19 cellular contexts compared by ENCODE assay signal in genomic region chr9:6884960-6885359, GRCh38.
"Had no signal": no experiment of that assay in that cellular context is flagged by ENCODE, and none has a peak within 500 bp of the region (broad histone marks: within the 10 kb centered on the region; RNA-seq: fewer than 3 reads in every experiment).

No MANE protein-coding gene starts in this region.

- H3K4me3 ChIP-seq: cardiac muscle cell had no signal

- H3K4me1 Mint-ChIP-seq: activated CD4-positive, alpha-beta memory T cell treated with anti-CD3 and anti-CD28 coated beads, Interleukin-2, amount 10 ng/mL, durations not matched to agents 7 days and 5 days had no signal

- H3K27me3 Mint-ChIP-seq: activated CD4-positive, alpha-beta memory T cell treated with anti-CD3 and anti-CD28 coated beads, Interleukin-2, amount 10 ng/mL, durations not matched to agents 7 days and 5 days; activated CD4-positive, alpha-beta T cell treated with anti-CD3 and anti-CD28 coated beads for 36 hours; T-helper 17 cell had no signal

- H3K4me3 Mint-ChIP-seq: activated CD4-positive, alpha-beta memory T cell treated with anti-CD3 and anti-CD28 coated beads, Interleukin-2, amount 10 ng/mL, durations not matched to agents 7 days and 5 days; activated CD4-positive, alpha-beta T cell treated with anti-CD3 and anti-CD28 coated beads for 36 hours; T-helper 17 cell had no signal

- H3K36me3 ChIP-seq: brain microvascular endothelial cell, cardiac muscle cell had no signal

- H3K27me3 ChIP-seq: brain microvascular endothelial cell, cardiac muscle cell had no signal

- H3K9me3 Mint-ChIP-seq: activated CD4-positive, alpha-beta memory T cell treated with anti-CD3 and anti-CD28 coated beads, Interleukin-2, amount 10 ng/mL, durations not matched to agents 7 days and 5 days; activated naive CD4-positive, alpha-beta T cell treated with anti-CD3 and anti-CD28 coated beads, Interleukin-2, amount 50 U/mL, for 72 hours had no signal

- ATAC-seq: activated CD4-positive, alpha-beta T cell treated with anti-CD3 and anti-CD28 coated beads for 36 hours; activated naive CD4-positive, alpha-beta T cell treated with anti-CD3 and anti-CD28 coated beads, Interleukin-2, amount 50 U/mL, for 72 hours; PC-3; T-helper 17 cell had no signal

- H3K27ac Mint-ChIP-seq: activated CD4-positive, alpha-beta memory T cell treated with anti-CD3 and anti-CD28 coated beads, Interleukin-2, amount 10 ng/mL, durations not matched to agents 7 days and 5 days; activated CD4-positive, alpha-beta T cell treated with anti-CD3 and anti-CD28 coated beads for 36 hours; activated naive CD4-positive, alpha-beta T cell treated with anti-CD3 and anti-CD28 coated beads, Interleukin-2, amount 50 U/mL, for 72 hours; T-helper 17 cell had no signal

- DNase-seq: activated CD4-positive, alpha-beta memory T cell treated with anti-CD3 and anti-CD28 coated beads, Interleukin-2, amount 10 ng/mL, durations not matched to agents 7 days and 5 days; activated CD4-positive, alpha-beta T cell treated with anti-CD3 and anti-CD28 coated beads for 36 hours; activated CD4-positive, alpha-beta T cell treated with anti-CD3 and anti-CD28 coated beads, Interleukin-2, amount 50 U/mL, for 1 hour; activated T-cell treated with anti-CD3 and anti-CD28 coated beads for 4 hours; brain microvascular endothelial cell; cerebellar nuclear complex; Karpas-422; MM.1S; NCI-H1105; NCI-H1436; NCI-H1694 treated with DMSO at 0.1 percent for 48 hours; NCI-H2029 treated with DMSO at 0.1 percent for 48 hours; NCI-H510A treated with DMSO at 0.1 percent for 48 hours; PC-3; SIG-M5; T-helper 17 cell; T-helper 9 cell had no signal

- H3K27ac ChIP-seq: brain microvascular endothelial cell, cardiac muscle cell had no signal
